ENCODE assay signal across 26 cellular contexts in the genomic region with DNA sequence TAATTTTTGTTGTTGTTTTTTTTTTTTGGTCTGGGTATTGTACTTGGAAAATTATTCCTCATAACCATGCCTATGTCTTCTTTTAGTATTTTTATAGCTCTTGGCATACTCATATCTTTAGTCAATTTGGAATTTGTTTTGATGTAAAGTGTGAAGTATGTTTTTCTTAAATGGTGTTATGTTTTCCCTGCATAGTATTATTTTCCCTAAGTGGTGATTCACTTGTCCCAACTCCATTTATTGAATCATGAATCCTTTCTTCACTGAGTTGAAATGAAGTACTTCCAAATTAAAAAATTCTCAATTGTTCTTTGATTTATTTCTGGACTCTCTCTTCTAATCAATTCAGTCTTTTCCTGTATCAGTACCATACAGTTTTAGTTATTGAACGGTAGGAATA. TPM values are rescaled to one million over a fixed set of nuclear protein-coding genes. Genes with fewer than 3 reads are reported as not detected.
"Had no signal": no experiment of that assay in that cellular context is flagged by ENCODE, and none has a peak within 500 bp of the region (broad histone marks: within the 10 kb centered on the region; RNA-seq: fewer than 3 reads in every experiment).

No MANE protein-coding gene starts in this region.

- H3K4me3 ChIP-seq: coronary artery, gastroesophageal sphincter, pancreas, prostate gland, sigmoid colon had no signal

- H3K27me3 Mint-ChIP-seq: activated CD4-positive, alpha-beta memory T cell treated with anti-CD3 and anti-CD28 coated beads for 36 hours; activated CD4-positive, alpha-beta T cell treated with anti-CD3 and anti-CD28 coated beads, Interleukin-2, amount 10 ng/mL, durations not matched to agents 24 days and 14 days; activated naive CD8-positive, alpha-beta T cell treated with anti-CD3 and anti-CD28 coated beads, Interleukin-2, amount 50 U/mL, for 24 hours; activated T-helper 17 cell treated with anti-CD3 and anti-CD28 coated beads, Interleukin-2, amount 50 U/mL, for 72 hours; naive B cell had no signal

- H3K4me3 Mint-ChIP-seq: activated CD4-positive, alpha-beta memory T cell treated with anti-CD3 and anti-CD28 coated beads for 36 hours; activated CD4-positive, alpha-beta T cell treated with anti-CD3 and anti-CD28 coated beads, Interleukin-2, amount 10 ng/mL, durations not matched to agents 24 days and 14 days; activated naive CD8-positive, alpha-beta T cell treated with anti-CD3 and anti-CD28 coated beads, Interleukin-2, amount 50 U/mL, for 24 hours; activated T-helper 17 cell treated with anti-CD3 and anti-CD28 coated beads, Interleukin-2, amount 50 U/mL, for 72 hours; endodermal cell; mesothelial cell of epicardium; naive B cell; nephron progenitor cell had no signal

- H3K4me1 ChIP-seq: gastroesophageal sphincter, prostate gland, sigmoid colon had no signal

- DNase-seq: activated CD4-positive, alpha-beta memory T cell treated with anti-CD3 and anti-CD28 coated beads for 36 hours; activated CD4-positive, alpha-beta T cell treated with anti-CD3 and anti-CD28 coated beads, Interleukin-2, amount 10 ng/mL, durations not matched to agents 24 days and 14 days; activated CD4-positive, CD25-positive, alpha-beta regulatory T cell treated with anti-CD3 and anti-CD28 coated beads, Interleukin-2, amount 50 U/mL, for 72 hours; activated CD8-positive, alpha-beta memory T cell treated with anti-CD3 and anti-CD28 coated beads, Interleukin-2, amount 50 U/mL, for 4 hours; activated gamma-delta T cell treated with Interleukin-2 at 50 U/mL for 16 hours; activated naive CD4-positive, alpha-beta T cell treated with anti-CD3 and anti-CD28 coated beads, Interleukin-2, amount 50 U/mL, for 16 hours; activated naive CD8-positive, alpha-beta T cell treated with anti-CD3 and anti-CD28 coated beads, Interleukin-2, amount 50 U/mL, for 24 hours; activated T-cell treated with anti-CD3 and anti-CD28 coated beads, Interleukin-2, amount 50 U/mL, for 1 hour; cerebellar nuclear complex; endodermal cell; hippocampal formation; left cardiac atrium; naive B cell; nephron progenitor cell; pancreas; retina; sigmoid colon; stimulated activated naive CD4-positive, alpha-beta T cell; T-helper 2 cell; trophoblast cell had no signal

- H3K27me3 ChIP-seq: gastroesophageal sphincter, pancreas, sigmoid colon had no signal

- H3K27ac Mint-ChIP-seq: activated CD4-positive, alpha-beta memory T cell treated with anti-CD3 and anti-CD28 coated beads for 36 hours; activated CD4-positive, alpha-beta T cell treated with anti-CD3 and anti-CD28 coated beads, Interleukin-2, amount 10 ng/mL, durations not matched to agents 24 days and 14 days; activated naive CD8-positive, alpha-beta T cell treated with anti-CD3 and anti-CD28 coated beads, Interleukin-2, amount 50 U/mL, for 24 hours; activated T-helper 17 cell treated with anti-CD3 and anti-CD28 coated beads, Interleukin-2, amount 50 U/mL, for 72 hours; endodermal cell; mesothelial cell of epicardium; nephron progenitor cell had no signal

- H3K27ac ChIP-seq: coronary artery, epithelial cell of prostate, gastroesophageal sphincter, pancreas, prostate gland, sigmoid colon had no signal

- H3K9me3 ChIP-seq: pancreas, prostate gland, sigmoid colon had no signal

- H3K36me3 ChIP-seq: prostate gland had no signal

- H3K4me1 Mint-ChIP-seq: mesothelial cell of epicardium, nephron progenitor cell had no signal

RNA-seq across cellular contexts. Expression of a gene that starts 53.0 kb away (rescaled TPM):
- total RNA-seq: activated CD4-positive, alpha-beta memory T cell treated with anti-CD3 and anti-CD28 coated beads for 36 hours had no signal
